ENCODE assay signal across 15 cellular contexts in genomic region chr18:79875931-79876461, GRCh38.
"Had no signal": no experiment of that assay in that cellular context is flagged by ENCODE, and none has a peak within 500 bp of the region (broad histone marks: within the 10 kb centered on the region; RNA-seq: fewer than 3 reads in every experiment).

No MANE protein-coding gene starts in this region.

- H3K4me1 ChIP-seq: ascending aorta, transverse colon had no signal

- H3K4me3 ChIP-seq: ascending aorta, dorsolateral prefrontal cortex, esophagus squamous epithelium, mucosa of descending colon, transverse colon had no signal

- H3K27me3 ChIP-seq: ascending aorta had no signal

- H3K36me3 ChIP-seq: ascending aorta, esophagus squamous epithelium, transverse colon had no signal

- DNase-seq: activated CD4-positive, alpha-beta T cell treated with anti-CD3 and anti-CD28 coated beads, Interleukin-2, amount 50 U/mL, for 48 hours; activated CD4-positive, CD25-positive, alpha-beta regulatory T cell treated with anti-CD3 and anti-CD28 coated beads, Interleukin-2, amount 50 U/mL, for 72 hours; activated naive CD4-positive, alpha-beta T cell; esophagus squamous epithelium; mucosa of descending colon; stimulated activated CD4-positive, alpha-beta T cell treated with anti-CD3 and anti-CD28 coated beads, Interleukin-15, amount 100 ng/mL, for 24 hours; stimulated activated CD4-positive, alpha-beta T cell treated with anti-CD3 and anti-CD28 coated beads, Interleukin-4, amount 100 ng/mL, for 24 hours; stimulated activated naive CD4-positive, alpha-beta T cell; T-helper 1 cell; T1000; transverse colon had no signal

- ATAC-seq: mucosa of descending colon; naive thymus-derived CD4-positive, alpha-beta T cell had no signal

- H3K27ac ChIP-seq: ascending aorta, dorsolateral prefrontal cortex, esophagus squamous epithelium, transverse colon had no signal

- H3K9me3 ChIP-seq: ascending aorta, esophagus squamous epithelium, mucosa of descending colon, SK-N-SH, transverse colon had no signal
